Comparison of ENCODE assay signal across 8 cellular contexts in the genomic region with DNA sequence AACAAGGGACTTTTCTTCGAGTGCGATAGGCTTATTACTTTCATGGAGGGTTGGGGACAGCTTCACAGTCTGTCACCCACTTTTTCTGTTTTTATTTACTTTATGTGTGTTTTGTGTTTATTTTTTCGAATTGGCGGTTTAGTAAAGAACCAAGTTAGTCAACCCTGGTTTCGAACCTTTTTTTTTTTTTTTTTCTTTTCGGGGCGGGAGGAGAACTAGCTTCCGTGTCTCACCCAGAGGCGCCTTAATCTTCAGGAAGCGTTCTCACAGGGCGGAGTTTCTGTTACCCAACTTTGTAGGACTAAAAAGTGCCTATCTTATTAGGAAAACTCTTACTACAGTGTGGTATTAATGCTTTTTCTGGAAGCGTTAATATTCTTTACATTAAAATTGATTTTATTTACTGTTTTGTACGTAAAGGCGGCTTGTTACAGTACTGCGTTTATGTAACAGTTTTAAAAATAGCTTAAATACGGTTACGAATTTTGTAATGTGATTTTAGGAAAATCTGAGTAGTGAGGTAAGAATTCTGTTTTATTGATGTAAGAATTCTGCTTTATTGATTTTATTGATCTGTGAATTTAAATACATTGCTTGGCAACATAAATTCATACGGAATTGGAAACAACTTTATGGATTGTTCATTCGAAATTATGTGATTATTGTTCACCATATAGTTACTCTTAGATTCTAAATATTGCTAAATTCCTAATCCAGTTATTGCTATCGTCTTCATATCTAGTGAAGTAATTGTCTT. TPM values are rescaled to one million over a fixed set of nuclear protein-coding genes. Genes with fewer than 3 reads are reported as not detected.
A peak's percentile ranks its signal among the peaks of the same experiment; 100 is the strongest.
DNase-seq lines count a peak whose midpoint lies in the region; ATAC-seq lines count a peak whose summit lies in the region.

No MANE protein-coding gene starts in this region.

- DNase-seq in CD1c-positive myeloid dendritic cell (ENCODE audit: extremely low spot score) (peak; percentile 86), SK-N-DZ (ENCODE audit: low spot score) (peak; percentile 36), kidney glomerular epithelial cell (lab: John Stamatoyannopoulos, UW) (peak; percentile 55)
- DNase-seq in central memory CD4-positive, alpha-beta T cell, result peak; percentile 53
- DNase-seq in stimulated activated CD4-positive, alpha-beta T cell treated with anti-CD3 and anti-CD28 coated beads, Interleukin-2, amount 100 ng/mL, for 48 hours, result peak; percentile 18 to 19

- peak; percentile 3 for ATAC-seq in GM18907 (IDR thresholded peaks at IDR 0.05; ENCODE audit: unreplicated experiment)
- ATAC-seq in HG03571 (IDR thresholded peaks at IDR 0.05; ENCODE audit: unreplicated experiment), result peak; percentile 28
- no peak for ATAC-seq in HG03039 (IDR thresholded peaks at IDR 0.05; ENCODE audit: unreplicated experiment)

RNA-seq across cellular contexts. Expression of a gene that starts 0.9 kb away (rescaled TPM):
- 169 and 202 TPM in 2 replicates for polyA plus RNA-seq in SK-N-DZ (2014; cell fraction: cytosol; rRNA removed)
- 285 and 326 TPM in 2 replicates for polyA plus RNA-seq in SK-N-DZ (2014; cell fraction: nucleus; rRNA removed)

RNA-seq across cellular contexts. Expression of a gene that starts 8.9 kb away (rescaled TPM):
- polyA plus RNA-seq in SK-N-DZ (2014; cell fraction: cytosol; rRNA removed), result 77.9 and 97.6 TPM in 2 replicates
- 159 and 168 TPM in 2 replicates for polyA plus RNA-seq in SK-N-DZ (2014; cell fraction: nucleus; rRNA removed)

Comparison
In these comparisons a context has a peak if more than half of its experiments do, and no peak if none do; other contexts are left out.
1. DNase-seq: peak in every context shown above with its lines; median percentile 86 in CD1c-positive myeloid dendritic cell; 55 in kidney glomerular epithelial cell; 53 in central memory CD4-positive, alpha-beta T cell; 36 in SK-N-DZ; 18 in stimulated activated CD4-positive, alpha-beta T cell treated with anti-CD3 and anti-CD28 coated beads, Interleukin-2, amount 100 ng/mL, for 48 hours.